In the genomic region with DNA sequence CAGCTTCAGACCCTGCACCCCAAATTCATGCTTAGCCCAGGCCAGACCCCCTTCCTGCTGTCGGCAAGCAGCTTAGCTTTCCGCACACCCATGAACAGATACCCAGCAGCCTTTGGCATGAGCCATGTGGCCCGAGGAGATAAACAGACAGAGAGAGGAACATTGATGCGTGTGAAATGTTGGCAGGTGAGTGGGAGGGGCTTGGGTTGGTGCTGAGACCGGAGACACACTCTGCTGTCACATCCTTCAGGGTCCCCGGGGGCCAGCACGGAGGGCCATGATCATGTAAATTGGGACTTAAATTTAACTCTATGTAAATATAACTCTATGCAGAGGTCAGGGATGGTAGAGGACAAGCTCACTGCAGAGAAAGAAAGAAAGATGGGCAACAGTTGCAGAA, we compare ENCODE assay signal across 11 cellular contexts. TPM values are rescaled to one million over a fixed set of nuclear protein-coding genes. Genes with fewer than 3 reads are reported as not detected.
A peak's percentile ranks its signal among the peaks of the same experiment; 100 is the strongest.
DNase-seq lines count a peak whose midpoint lies in the region; ATAC-seq and TF ChIP-seq lines count a peak whose summit lies in the region.
"Had no signal": no experiment of that assay in that cellular context is flagged by ENCODE, and none has a peak within 500 bp of the region (broad histone marks: within the 10 kb centered on the region; RNA-seq: fewer than 3 reads in every experiment).

No MANE protein-coding gene starts in this region.

- peak overlapping the region; percentile 69 for H3K4me3 Mint-ChIP-seq in activated T-cell treated with anti-CD3 and anti-CD28 coated beads, Interleukin-2, amount 50 U/mL, for 4 hours
- H3K4me3 Mint-ChIP-seq in stimulated activated naive CD8-positive, alpha-beta T cell treated with anti-CD3 and anti-CD28 coated beads, Interleukin-15, Interleukin-2, amounts not matched to agents 100 ng/mL and 50 ng/mL, for 24 hours = peak overlapping the region; percentile 78

- no peak for TF ChIP-seq CTCF in colonic mucosa (IDR thresholded peaks at IDR 0.05)

- H3K27ac Mint-ChIP-seq in stimulated activated naive CD8-positive, alpha-beta T cell treated with anti-CD3 and anti-CD28 coated beads, Interleukin-15, Interleukin-2, amounts not matched to agents 100 ng/mL and 50 ng/mL, for 24 hours = peak overlapping the region; percentile 65

- no peaks in the 10 kb centered on the region for H3K36me3 ChIP-seq in colonic mucosa
- H3K36me3 ChIP-seq: thoracic aorta had no signal

- no peak overlapping the region for H3K27ac ChIP-seq in colonic mucosa
- H3K27ac ChIP-seq: thoracic aorta had no signal

- H3K4me1 Mint-ChIP-seq in activated T-cell treated with anti-CD3 and anti-CD28 coated beads, Interleukin-2, amount 50 U/mL, for 4 hours (ENCODE audit: low read depth) = peaks cover 20% of the 10 kb centered on the region
- peaks cover 48% of the 10 kb centered on the region for H3K4me1 Mint-ChIP-seq in stimulated activated naive CD8-positive, alpha-beta T cell treated with anti-CD3 and anti-CD28 coated beads, Interleukin-15, Interleukin-2, amounts not matched to agents 100 ng/mL and 50 ng/mL, for 24 hours (ENCODE audit: low read depth)

- H3K9me3 Mint-ChIP-seq in activated T-cell treated with anti-CD3 and anti-CD28 coated beads, Interleukin-2, amount 50 U/mL, for 4 hours = no peaks in the 10 kb centered on the region
- H3K9me3 Mint-ChIP-seq in stimulated activated naive CD8-positive, alpha-beta T cell treated with anti-CD3 and anti-CD28 coated beads, Interleukin-15, Interleukin-2, amounts not matched to agents 100 ng/mL and 50 ng/mL, for 24 hours = no peaks in the 10 kb centered on the region

- intact Hi-C loops in colonic mucosa (cut with DNase I) = no loop called here

- no peak for DNase-seq in activated T-cell treated with anti-CD3 and anti-CD28 coated beads, Interleukin-2, amount 50 U/mL, for 4 hours
- no peak for DNase-seq in activated T-cell treated with anti-CD3 and anti-CD28 coated beads for 4 hours
- no peak for DNase-seq in SIG-M5 (lab: John Stamatoyannopoulos, UW)
- DNase-seq in colonic mucosa = no peak

- no peak for ATAC-seq in activated T-cell treated with anti-CD3 and anti-CD28 coated beads, Interleukin-2, amount 50 U/mL, for 4 hours
- ATAC-seq in GM21737 (IDR thresholded peaks at IDR 0.05; ENCODE audit: unreplicated experiment) = peak; percentile 46
- ATAC-seq in HG03520 (IDR thresholded peaks at IDR 0.05; ENCODE audit: unreplicated experiment) = peak; percentile 35
- no peak for ATAC-seq in GM21717 (IDR thresholded peaks at IDR 0.05; ENCODE audit: unreplicated experiment)

- no peaks in the 10 kb centered on the region for H3K27me3 ChIP-seq in colonic mucosa

- no peaks in the 10 kb centered on the region for H3K9me3 ChIP-seq in colonic mucosa
- H3K9me3 ChIP-seq: thoracic aorta had no signal

- H3K9ac ChIP-seq in colonic mucosa (ENCODE audit: low read depth in 2 of 2, low read length in 2 of 2) = no peak overlapping the region

- no peaks in the 10 kb centered on the region for H3K4me1 ChIP-seq in colonic mucosa

- no peaks in the 10 kb centered on the region for H3K36me3 Mint-ChIP-seq in activated T-cell treated with anti-CD3 and anti-CD28 coated beads, Interleukin-2, amount 50 U/mL, for 4 hours (ENCODE audit: insufficient read depth)
- no peaks in the 10 kb centered on the region for H3K36me3 Mint-ChIP-seq in stimulated activated naive CD8-positive, alpha-beta T cell treated with anti-CD3 and anti-CD28 coated beads, Interleukin-15, Interleukin-2, amounts not matched to agents 100 ng/mL and 50 ng/mL, for 24 hours (ENCODE audit: low read depth)

- no peak overlapping the region for H3K4me3 ChIP-seq in colonic mucosa
- H3K4me3 ChIP-seq: thoracic aorta had no signal

- peaks cover 11% of the 10 kb centered on the region for H3K27me3 Mint-ChIP-seq in activated T-cell treated with anti-CD3 and anti-CD28 coated beads, Interleukin-2, amount 50 U/mL, for 4 hours (ENCODE audit: low read depth)
- H3K27me3 Mint-ChIP-seq in stimulated activated naive CD8-positive, alpha-beta T cell treated with anti-CD3 and anti-CD28 coated beads, Interleukin-15, Interleukin-2, amounts not matched to agents 100 ng/mL and 50 ng/mL, for 24 hours = peaks cover 13% of the 10 kb centered on the region

RNA-seq across cellular contexts. Expression of gene CD22, which starts 1.5 kb away (rescaled TPM):
- 1 to 10 TPM; 1.3 to 5.2 (median 1.4) TPM for total RNA-seq in activated T-cell treated with anti-CD3 and anti-CD28 coated beads, Interleukin-2, amount 50 U/mL, for 4 hours
- total RNA-seq in colonic mucosa = 1 to 10 TPM; 1.6 to 3.0 TPM
- total RNA-seq: chondrocyte, NCI-H460 had no signal

RNA-seq across cellular contexts. Expression of gene FFAR1, which starts 17.2 kb away (rescaled TPM):
- total RNA-seq in activated T-cell treated with anti-CD3 and anti-CD28 coated beads, Interleukin-2, amount 50 U/mL, for 4 hours = not detected
- total RNA-seq in colonic mucosa = not detected
- total RNA-seq: chondrocyte, NCI-H460, thoracic aorta had no signal

RNA-seq across cellular contexts. Expression of gene FFAR3, which starts 27.8 kb away (rescaled TPM):
- total RNA-seq in activated T-cell treated with anti-CD3 and anti-CD28 coated beads, Interleukin-2, amount 50 U/mL, for 4 hours = under 1 TPM; 0.30 to 0.91 (median 0.61) TPM
- under 1 TPM in 1 of 2 donors, not detected in 1; 0.27 TPM for total RNA-seq in colonic mucosa
- total RNA-seq: chondrocyte, NCI-H460, thoracic aorta had no signal

RNA-seq across cellular contexts. Expression of gene MAG, which starts 38.5 kb away (rescaled TPM):
- total RNA-seq in activated T-cell treated with anti-CD3 and anti-CD28 coated beads, Interleukin-2, amount 50 U/mL, for 4 hours = under 1 TPM in 1 of 3 donors, not detected in 2; 0.29 TPM
- total RNA-seq in colonic mucosa = not detected
- total RNA-seq: chondrocyte, NCI-H460 had no signal

RNA-seq across cellular contexts. Expression of gene GPR42, which starts 40.4 kb away (rescaled TPM):
- total RNA-seq in activated T-cell treated with anti-CD3 and anti-CD28 coated beads, Interleukin-2, amount 50 U/mL, for 4 hours = under 1 TPM in 2 of 3 donors, not detected in 1; 0.21 to 0.25 TPM
- total RNA-seq in colonic mucosa = not detected
- total RNA-seq: chondrocyte, NCI-H460, thoracic aorta had no signal

Comparison
In these comparisons a context has a peak if more than half of its experiments do, and no peak if none do; other contexts are left out.
1. ATAC-seq: peak in GM21737 (single experiment) and HG03520 (single experiment); none in activated T-cell treated with anti-CD3 and anti-CD28 coated beads, Interleukin-2, amount 50 U/mL, for 4 hours (0 of 2) and GM21717 (single experiment).